Comparison of ENCODE assay signal across 8 cellular contexts in genomic region chr7:28408974-28409715, GRCh38. TPM values are rescaled to one million over a fixed set of nuclear protein-coding genes. Genes with fewer than 3 reads are reported as not detected.
DNase-seq lines count a peak whose midpoint lies in the region; ATAC-seq lines count a peak whose summit lies in the region.

No MANE protein-coding gene starts in this region.

- ATAC-seq in CD4-positive, CD25-positive, alpha-beta regulatory T cell (ENCODE audit: low read depth in 2 of 2), result peak; percentile 48 to 50
- ATAC-seq in HG02798 (IDR thresholded peaks at IDR 0.05; ENCODE audit: poor library complexity, unreplicated experiment), result peak; percentile 44
- peak; percentile 70 for ATAC-seq in memory B cell (ENCODE audit: low read depth)

- peaks cover 20% of the 10 kb centered on the region for H3K4me1 ChIP-seq in CD4-positive, CD25-positive, alpha-beta regulatory T cell (ENCODE audit: control insufficient read depth, insufficient read depth, low read length, poor library complexity, severe bottlenecking)
- H3K4me1 ChIP-seq in endocrine pancreas (ENCODE audit: control insufficient read depth, insufficient read depth, low read length), result no peaks in the 10 kb centered on the region

- H3K9ac ChIP-seq in endocrine pancreas (ENCODE audit: control insufficient read depth, insufficient read depth, low read length), result peak overlapping the region; percentile 91

- H3K4me1 Mint-ChIP-seq in CD4-positive, CD25-positive, alpha-beta regulatory T cell, result peaks cover 0 to 23% (median 10%) of the 10 kb centered on the region in 4 donors
- peaks cover 25% of the 10 kb centered on the region for H3K4me1 Mint-ChIP-seq in memory B cell

- peaks cover 40% of the 10 kb centered on the region for H3K27me3 ChIP-seq in CD4-positive, CD25-positive, alpha-beta regulatory T cell (ENCODE audit: control insufficient read depth, insufficient read depth, low read length)
- H3K27me3 ChIP-seq in endocrine pancreas (ENCODE audit: control insufficient read depth, insufficient read depth, low read length), result no peaks in the 10 kb centered on the region

- no peaks in the 10 kb centered on the region for H3K36me3 Mint-ChIP-seq in CD4-positive, CD25-positive, alpha-beta regulatory T cell
- H3K36me3 Mint-ChIP-seq in memory B cell, result no peaks in the 10 kb centered on the region

- H3K27ac Mint-ChIP-seq in CD4-positive, CD25-positive, alpha-beta regulatory T cell, result peak overlapping the region in 1 of 3 donors; percentile 51
- H3K27ac Mint-ChIP-seq in memory B cell, result peak overlapping the region; percentile 83

- H3K4me3 Mint-ChIP-seq in CD4-positive, CD25-positive, alpha-beta regulatory T cell, result peak overlapping the region; percentile 67 to 87 (median 86)
- H3K4me3 Mint-ChIP-seq in memory B cell, result peak overlapping the region; percentile 90

- no peak overlapping the region for H3K27ac ChIP-seq in CD4-positive, CD25-positive, alpha-beta regulatory T cell (ENCODE audit: insufficient read depth, low read length, poor library complexity, severe bottlenecking)

- peaks cover 91% of the 10 kb centered on the region for H3K27me3 Mint-ChIP-seq in CD4-positive, CD25-positive, alpha-beta regulatory T cell
- peaks cover 26% of the 10 kb centered on the region for H3K27me3 Mint-ChIP-seq in memory B cell

- no peaks in the 10 kb centered on the region for H3K9me3 ChIP-seq in CD4-positive, CD25-positive, alpha-beta regulatory T cell (ENCODE audit: control insufficient read depth in 2 of 2, low read length in 2 of 2)
- no peaks in the 10 kb centered on the region for H3K9me3 ChIP-seq in endocrine pancreas (ENCODE audit: control insufficient read depth, low read length)

- DNase-seq in CD4-positive, CD25-positive, alpha-beta regulatory T cell, result peak; percentile 14 to 26 (median 22)
- peak; percentile 40 to 45 for DNase-seq in NCI-H526 (lab: John Stamatoyannopoulos, UW)
- DNase-seq in activated CD8-positive, alpha-beta memory T cell treated with anti-CD3 and anti-CD28 coated beads for 24 hours, result peak; percentile 84
- DNase-seq in memory B cell (ENCODE audit: low spot score in 2 of 2), result peak; percentile 53 to 57
- peak; percentile 49 to 65 (median 57) for DNase-seq in stimulated activated CD4-positive, alpha-beta T cell treated with anti-CD3 and anti-CD28 coated beads, TNF-alpha, amount 100 ng/mL, for 48 hours (ENCODE audit: low read depth in 3 of 3)
- DNase-seq in NK-92 (lab: John Stamatoyannopoulos, UW; ENCODE audit: unreplicated experiment), result no peak

- peak overlapping the region; percentile 32 for H3K4me3 ChIP-seq in CD4-positive, CD25-positive, alpha-beta regulatory T cell (ENCODE audit: low read depth, low read length)
- peak overlapping the region; percentile 74 for H3K4me3 ChIP-seq in endocrine pancreas (ENCODE audit: control insufficient read depth, insufficient read depth, low read length)

- H3K9me3 Mint-ChIP-seq in CD4-positive, CD25-positive, alpha-beta regulatory T cell, result peaks cover 0 to 6% (median 0%) of the 10 kb centered on the region in 7 donors
- no peaks in the 10 kb centered on the region for H3K9me3 Mint-ChIP-seq in memory B cell

- H3K36me3 ChIP-seq in CD4-positive, CD25-positive, alpha-beta regulatory T cell (ENCODE audit: control insufficient read depth, insufficient read depth, low read length), result no peaks in the 10 kb centered on the region
- H3K36me3 ChIP-seq in endocrine pancreas (ENCODE audit: control insufficient read depth, insufficient read depth, low read length), result no peaks in the 10 kb centered on the region

RNA-seq across cellular contexts. Expression of gene CREB5, which starts 3.2 kb away (rescaled TPM):
- total RNA-seq in CD4-positive, CD25-positive, alpha-beta regulatory T cell, result 1.3 TPM
- polyA plus RNA-seq in CD4-positive, CD25-positive, alpha-beta regulatory T cell, result not detected
